In genomic region chr10:17669185-17669872, GRCh38 we compare ENCODE assay signal across 9 cellular contexts. TPM values are rescaled to one million over a fixed set of nuclear protein-coding genes. Genes with fewer than 3 reads are reported as not detected.
DNase-seq lines count a peak whose midpoint lies in the region; ATAC-seq, FAIRE-seq and TF ChIP-seq lines count a peak whose summit lies in the region.
"Had no signal": no experiment of that assay in that cellular context is flagged by ENCODE, and none has a peak within 500 bp of the region (broad histone marks: within the 10 kb centered on the region; RNA-seq: fewer than 3 reads in every experiment).

No MANE protein-coding gene starts in this region.

- 90 to 91% methylated on average over 11 of the region's 11 CpGs for WGBS in body of pancreas, 2 donors
- 81 to 86% methylated on average over 11 of the region's 11 CpGs for WGBS in tibial nerve, 2 donors

- no peaks in the 10 kb centered on the region for H3K27me3 Mint-ChIP-seq in T-helper 1 cell treated with Interleukin-12 subunit alpha and Interleukin-12 subunit beta and Interleukin-4 antibody, amounts not matched to agents 30 μg/mL and 1 μg/mL, for 36 hours (ENCODE audit: low read depth)

- FAIRE-seq in endometrium (lab: Jason Lieb, UNC), result peak; percentile 86

- H3K4me3 ChIP-seq in body of pancreas, result no peak overlapping the region
- H3K4me3 ChIP-seq in tibial nerve, result no peak overlapping the region

- no peaks in the 10 kb centered on the region for H3K36me3 ChIP-seq in body of pancreas (replicated peaks in 1 of 2; ENCODE audit: insufficient read depth in 1 of 2, low read depth in 2 of 2)
- H3K36me3 ChIP-seq in tibial nerve, result no peaks in the 10 kb centered on the region

- H3K27ac ChIP-seq in body of pancreas (no peak overlapping the region), tibial nerve (no peak overlapping the region)

- H3K27me3 ChIP-seq in body of pancreas, result no peaks in the 10 kb centered on the region
- no peaks in the 10 kb centered on the region for H3K27me3 ChIP-seq in tibial nerve

- TF ChIP-seq POLR2A in body of pancreas (IDR thresholded peaks at IDR 0.05) (no peak), tibial nerve (IDR thresholded peaks at IDR 0.05) (no peak)

- peak; percentile 72 for ATAC-seq in GM21786 (IDR thresholded peaks at IDR 0.05; ENCODE audit: unreplicated experiment)
- ATAC-seq in body of pancreas, result no peak
- no peak for ATAC-seq in omental fat pad (ENCODE audit: low FRiP score)

- intact Hi-C loops in body of pancreas (cut with DNase I), result no loop called here

- in situ Hi-C loops in GM13976 (cut with MboI; ENCODE audit: low sequenced_read_pairs, unreplicated experiment), result no loop called here

- H3K27ac Mint-ChIP-seq in T-helper 1 cell treated with Interleukin-12 subunit alpha and Interleukin-12 subunit beta and Interleukin-4 antibody, amounts not matched to agents 30 μg/mL and 1 μg/mL, for 36 hours, result peak overlapping the region; percentile 42

- TF ChIP-seq EP300 in tibial nerve (IDR thresholded peaks at IDR 0.05), result no peak

- no peaks in the 10 kb centered on the region for H3K9me3 Mint-ChIP-seq in T-helper 1 cell treated with Interleukin-12 subunit alpha and Interleukin-12 subunit beta and Interleukin-4 antibody, amounts not matched to agents 30 μg/mL and 1 μg/mL, for 36 hours

- no peak for TF ChIP-seq CTCF in GM13976 (IDR thresholded peaks at IDR 0.05; ENCODE audit: borderline replicate concordance, control extremely low read depth, extremely low read depth, insufficient read depth, missing control alignments)
- TF ChIP-seq CTCF in body of pancreas (IDR thresholded peaks at IDR 0.05), result no peak
- no peak for TF ChIP-seq CTCF in omental fat pad (IDR thresholded peaks at IDR 0.05)
- no peak for TF ChIP-seq CTCF in tibial nerve (IDR thresholded peaks at IDR 0.05)

- DNase-seq in GM13976 (ENCODE audit: low spot score) (peak; percentile 26), body of pancreas (no peak), omental fat pad (ENCODE audit: low spot score) (no peak), mesenteric fat pad (ENCODE audit: low spot score) (no peak), tibial nerve (ENCODE audit: low spot score in 2 of 2) (no peak)
- DNase-seq: hippocampal formation had no signal

- H3K4me3 Mint-ChIP-seq in T-helper 1 cell treated with Interleukin-12 subunit alpha and Interleukin-12 subunit beta and Interleukin-4 antibody, amounts not matched to agents 30 μg/mL and 1 μg/mL, for 36 hours, result peak overlapping the region; percentile 26

- H3K4me1 Mint-ChIP-seq in T-helper 1 cell treated with Interleukin-12 subunit alpha and Interleukin-12 subunit beta and Interleukin-4 antibody, amounts not matched to agents 30 μg/mL and 1 μg/mL, for 36 hours (ENCODE audit: low read depth), result peaks cover 40% of the 10 kb centered on the region

- H3K9me3 ChIP-seq in body of pancreas, result no peaks in the 10 kb centered on the region
- no peaks in the 10 kb centered on the region for H3K9me3 ChIP-seq in tibial nerve

- H3K36me3 Mint-ChIP-seq in T-helper 1 cell treated with Interleukin-12 subunit alpha and Interleukin-12 subunit beta and Interleukin-4 antibody, amounts not matched to agents 30 μg/mL and 1 μg/mL, for 36 hours (ENCODE audit: low read depth), result peaks cover 10% of the 10 kb centered on the region

- H3K4me1 ChIP-seq in body of pancreas, result peaks cover 16% of the 10 kb centered on the region
- peaks cover 0 to 24% (median 2%) of the 10 kb centered on the region in 4 donors for H3K4me1 ChIP-seq in tibial nerve

RNA-seq across cellular contexts. Expression of gene STAM, which starts 25.4 kb away (rescaled TPM):
- total RNA-seq in body of pancreas (10 to 100 TPM in 1 of 2 donors, 1 to 10 TPM in 1; 7.3 to 15.5 TPM), omental fat pad (10 to 100 TPM; 19.1 to 28.1 (median 22.1) TPM), mesenteric fat pad (26.5 TPM), tibial nerve (10 to 100 TPM; 17.3 to 28.2 (median 25.1) TPM)

RNA-seq across cellular contexts. Expression of gene HACD1, which starts 52.2 kb away (rescaled TPM):
- 1 to 10 TPM; 1.0 to 4.9 TPM for total RNA-seq in body of pancreas
- 10 to 100 TPM; 17.4 to 29.9 (median 19.1) TPM for total RNA-seq in omental fat pad
- 18.0 TPM for total RNA-seq in mesenteric fat pad
- total RNA-seq in tibial nerve, result 1 to 10 TPM; 6.1 to 9.3 (median 7.5) TPM
